In the genomic region with DNA sequence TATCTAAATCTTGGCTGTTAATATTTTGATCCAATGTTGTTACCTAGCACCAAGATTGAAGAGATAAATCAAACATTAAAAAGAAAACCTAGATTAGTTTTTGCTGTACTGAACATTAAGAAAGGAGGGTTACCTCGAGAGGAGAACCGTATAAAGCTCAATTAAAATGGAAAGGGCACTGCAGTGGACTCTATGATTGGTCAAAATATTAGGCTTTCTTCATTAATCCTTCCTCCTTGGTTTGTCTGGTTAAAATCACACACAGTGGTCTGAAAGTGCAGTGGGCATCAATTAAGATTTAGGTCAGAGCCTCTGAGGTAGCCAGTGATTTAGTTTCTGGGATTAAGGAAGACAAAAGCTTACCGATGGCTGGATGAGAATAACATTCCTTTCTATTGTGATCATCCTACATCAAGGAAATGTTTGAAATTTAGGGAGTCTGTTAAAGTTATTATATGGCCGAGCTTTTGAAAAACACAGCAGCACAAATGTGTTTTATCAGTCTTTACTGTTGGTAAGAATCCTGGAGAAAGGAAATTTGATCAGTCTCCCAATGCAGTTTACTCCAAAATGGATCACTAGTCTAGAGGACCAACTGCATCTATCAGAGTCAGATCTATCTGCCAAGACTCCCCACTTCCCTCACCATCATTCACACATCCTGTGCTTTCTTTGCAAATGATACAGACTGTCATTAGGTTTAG, we compare ENCODE assay signal across 10 cellular contexts.
DNase-seq lines count a peak whose midpoint lies in the region; TF ChIP-seq lines count a peak whose summit lies in the region.
"Had no signal": no experiment of that assay in that cellular context is flagged by ENCODE, and none has a peak within 500 bp of the region (broad histone marks: within the 10 kb centered on the region; RNA-seq: fewer than 3 reads in every experiment).

No MANE protein-coding gene starts in this region.

- no peak overlapping the region for H3K4ac ChIP-seq in mesendoderm (ENCODE audit: low read depth, low read length)

- no peaks in the 10 kb centered on the region for H4K20me1 ChIP-seq in GM23248 (ENCODE audit: insufficient read depth)

- peaks cover 7% of the 10 kb centered on the region; the same call in 1 of the 2 replicates for H3F3A ChIP-seq in GM23248 (ENCODE audit: insufficient read depth)

- WGBS in GM23248 (ENCODE audit: low coverage in 1 of 2, low lambda C conversion rate in 2 of 2, missing lambda C conversion rate in 2 of 2), 2 experiments = 51% methylated on average over 4 of the region's 4 CpGs
- no CpG with 5 or more reads among the region's 4 CpGs for WGBS in mesendoderm (ENCODE audit: extremely low coverage, insufficient coverage, low lambda C conversion rate)

- H3K79me1 ChIP-seq in mesendoderm (ENCODE audit: low read length) = no peaks in the 10 kb centered on the region

- intact Hi-C loops in ascending aorta (cut with DNase I) = loop anchor here (2.0 to 5.0 kb wide), 3 partner anchors 68 to 125 kb away; no protein-coding TSS in a partner anchor

- H2AK5ac ChIP-seq in mesendoderm (ENCODE audit: low read length) = no peak overlapping the region

- DNase-seq in ACHN (peak; percentile 29), GM23248 (peak; percentile 32), ascending aorta (ENCODE audit: low spot score in 2 of 2) (no peak), mesendoderm (peak; percentile 60), cerebellum (ENCODE audit: low spot score) (no peak), NCI-H187 (lab: John Stamatoyannopoulos, UW) (no peak), midbrain (lab: John Stamatoyannopoulos, UW) (no peak), RWPE1 (ENCODE audit: low spot score) (no peak)
- DNase-seq: erythroblast, NCI-H2081 had no signal

- H3K4me1 ChIP-seq in GM23248 (ENCODE audit: insufficient read depth) (peaks cover 9% of the 10 kb centered on the region), ascending aorta (peaks cover 4 to 16% of the 10 kb centered on the region in 2 donors), mesendoderm (ENCODE audit: control insufficient read depth, low read depth, low read length) (peaks cover 3% of the 10 kb centered on the region)

- no peak overlapping the region for H2BK15ac ChIP-seq in mesendoderm (replicated peaks; ENCODE audit: low read depth)

- H3K18ac ChIP-seq in mesendoderm (ENCODE audit: low read length) = no peak overlapping the region

- no peaks in the 10 kb centered on the region for H3K9me2 ChIP-seq in GM23248 (ENCODE audit: insufficient read depth)

- H4K5ac ChIP-seq in mesendoderm (ENCODE audit: low read length) = no peak overlapping the region

- H3K4me2 ChIP-seq in GM23248 (ENCODE audit: unreplicated experiment) = no peak overlapping the region
- no peak overlapping the region for H3K4me2 ChIP-seq in mesendoderm (ENCODE audit: low read length)

- H3K9ac ChIP-seq in GM23248 (no peak overlapping the region), mesendoderm (ENCODE audit: low read length) (no peak overlapping the region)

- CTCF ChIA-PET in RWPE1 (lab: Yijun Ruan, JAX) = interaction anchor here (0.7 kb wide), 1 partner anchor 514 kb away, joined by 3 read pairs; no protein-coding TSS in a partner anchor

- H4K8ac ChIP-seq in mesendoderm (ENCODE audit: low read depth, low read length) = no peak overlapping the region

- H3K36me3 ChIP-seq in GM23248 (ENCODE audit: low read depth) = no peaks in the 10 kb centered on the region
- no peaks in the 10 kb centered on the region for H3K36me3 ChIP-seq in ascending aorta
- no peaks in the 10 kb centered on the region for H3K36me3 ChIP-seq in mesendoderm (ENCODE audit: control insufficient read depth, insufficient read depth, low read length)

- H3K23ac ChIP-seq in mesendoderm (ENCODE audit: low read length) = no peak overlapping the region

- no peak overlapping the region for H2BK5ac ChIP-seq in mesendoderm (ENCODE audit: low read length)

- POLR2A ChIA-PET in RWPE1 (lab: Yijun Ruan, JAX; ENCODE audit: low non-redundant PET) = no interaction called here

- H2AFZ ChIP-seq in GM23248 = 0 out of 2 replicates have a peak overlapping the region, but pooled peaks have one; percentile 1

- H3K9me3 ChIP-seq in GM23248 (ENCODE audit: low read depth) (no peaks in the 10 kb centered on the region), ascending aorta (no peaks in the 10 kb centered on the region)

- H3K27ac ChIP-seq in GM23248 = no peak overlapping the region
- H3K27ac ChIP-seq in ascending aorta = peak overlapping the region; percentile 35 to 39
- no peak overlapping the region for H3K27ac ChIP-seq in mesendoderm (ENCODE audit: low read depth, low read length)
- no peak overlapping the region for H3K27ac ChIP-seq in RWPE1

- H2BK120ac ChIP-seq in mesendoderm (ENCODE audit: low read depth, low read length) = no peak overlapping the region

- H3K27me3 ChIP-seq in GM23248 (replicated peaks; ENCODE audit: insufficient read depth) (no peaks in the 10 kb centered on the region), ascending aorta (no peaks in the 10 kb centered on the region), mesendoderm (ENCODE audit: insufficient read depth, low read length, poor library complexity) (no peaks in the 10 kb centered on the region)

- no peak overlapping the region for H3K56ac ChIP-seq in mesendoderm (ENCODE audit: low read length)

- H3K4me3 ChIP-seq in GM23248 = no peak overlapping the region
- no peak overlapping the region for H3K4me3 ChIP-seq in ascending aorta
- H3K4me3 ChIP-seq in mesendoderm (ENCODE audit: low read length) = no peak overlapping the region

- TF ChIP-seq CTCF in ascending aorta (IDR thresholded peaks at IDR 0.05) = no peak
- TF ChIP-seq CTCF in RWPE1 (conservative IDR thresholded peaks at IDR 0.05; ENCODE audit: low read depth) = no peak

- in situ Hi-C loops in ACHN (cut with HindIII; ENCODE audit: low pct_ligation_motif_present, low pct_unique_long_range_greater_than_20kb, low sequenced_read_pairs) (no loop called here), GM23248 (cut with MboI) (no loop called here)

- H3K79me2 ChIP-seq in GM23248 (ENCODE audit: insufficient read depth) (no peaks in the 10 kb centered on the region), mesendoderm (ENCODE audit: control insufficient read depth, insufficient read depth, low read length) (no peaks in the 10 kb centered on the region)

Comparison
In these comparisons a context has a peak if more than half of its experiments do, and no peak if none do; other contexts are left out.
1. DNase-seq: peak in ACHN (single experiment), GM23248 (single experiment) and mesendoderm (single experiment); none in ascending aorta (0 of 2), cerebellum (single experiment), NCI-H187 (0 of 2), midbrain (single experiment) and RWPE1 (single experiment).
2. H3K27ac ChIP-seq: peak in ascending aorta (2 of 2); none in GM23248 (single experiment), mesendoderm (single experiment) and RWPE1 (single experiment).